Comparison of ENCODE assay signal across 9 cellular contexts in genomic region chr12:55818886-55819285, GRCh38. TPM values are rescaled to one million over a fixed set of nuclear protein-coding genes. Genes with fewer than 3 reads are reported as not detected.
DNase-seq lines count a peak whose midpoint lies in the region; ATAC-seq and TF ChIP-seq lines count a peak whose summit lies in the region.
"Had no signal": no experiment of that assay in that cellular context is flagged by ENCODE, and none has a peak within 500 bp of the region (broad histone marks: within the 10 kb centered on the region; RNA-seq: fewer than 3 reads in every experiment).

No MANE protein-coding gene starts in this region.

- peaks cover 24% of the 10 kb centered on the region; the same call in 1 of the 2 replicates for H4K20me1 ChIP-seq in SK-N-SH (ENCODE audit: insufficient read depth)

- no peak for ATAC-seq in SK-N-SH treated with all-trans-retinoic acid at 6 μM for 48 hours
- ATAC-seq in Panc1 = no peak
- no peak for ATAC-seq in HG03196 (IDR thresholded peaks at IDR 0.05; ENCODE audit: unreplicated experiment)

- no peak for TF ChIP-seq EP300 in SK-N-SH (IDR thresholded peaks at IDR 0.05; ENCODE audit: borderline replicate concordance in 1 of 2, low read depth in 1 of 2, low read length in 1 of 2)

- CTCF ChIA-PET in SK-N-SH (lab: Yijun Ruan, JAX) (interaction anchor here (1.4 to 15.0 kb wide), 3 partner anchors 26 to 109 kb away, joined by 4 to 105 read pairs (median 5); partner anchors contain the start of gene PYM1), Panc1 (lab: Charles Lee) (interaction anchor here (1.0 kb wide), 1 partner anchor 211 kb away, joined by 3 read pairs; no protein-coding TSS in a partner anchor)

- no peak overlapping the region for H2AFZ ChIP-seq in SK-N-SH (ENCODE audit: low read depth)

- intact Hi-C loops in Panc1 (cut with micrococcal nuclease; ENCODE audit: unreplicated experiment) = loop anchor here (5.0 kb wide), 1 partner anchor 82 kb away; no protein-coding TSS in a partner anchor
- intact Hi-C loops in spleen (cut with DNase I; ENCODE audit: low total_unique reads) = no loop called here

- H3K27me3 ChIP-seq in SK-N-SH (ENCODE audit: insufficient read depth) (no peaks in the 10 kb centered on the region), Panc1 (ENCODE audit: control insufficient read depth, insufficient read depth, low read length) (no peaks in the 10 kb centered on the region), spleen (replicated peaks in 1 of 7) (no peaks in the 10 kb centered on the region)

- TF ChIP-seq CTCF in SK-N-SH (IDR thresholded peaks at IDR 0.05) = no peak
- no peak for TF ChIP-seq CTCF in Panc1 (IDR thresholded peaks at IDR 0.05)
- TF ChIP-seq CTCF in spleen (IDR thresholded peaks at IDR 0.05 in 8 of 11, conservative IDR thresholded peaks at IDR 0.05 in 3 of 11) = no peak

- H3K36me3 ChIP-seq in SK-N-SH (replicated peaks in 1 of 2; ENCODE audit: control insufficient read depth in 1 of 2, insufficient read depth in 2 of 2, low read length in 1 of 2) (peaks cover 46 to 66% of the 10 kb centered on the region in 2 experiments), Panc1 (ENCODE audit: control insufficient read depth, insufficient read depth, low read length) (peaks cover 37% of the 10 kb centered on the region), spleen (peaks cover 3 to 69% (median 51%) of the 10 kb centered on the region in 6 donors)

- WGBS in SK-N-SH (ENCODE audit: low lambda C conversion rate) = 75% methylated on average over 6 of the region's 6 CpGs
- WGBS in spleen, 5 donors = 74 to 89% (median 86%) methylated on average over 6 of the region's 6 CpGs

- no peak for TF ChIP-seq POLR2A in spleen (IDR thresholded peaks at IDR 0.05)

- peak overlapping the region; percentile 72 for H3K9ac ChIP-seq in SK-N-SH

- POLR2A ChIA-PET in SK-N-SH (lab: Yijun Ruan, JAX) (interaction anchor here (1.6 to 2.7 kb wide), 6 partner anchors 11 to 122 kb away, joined by 5 to 54 read pairs (median 10); partner anchors contain the start of genes CD63, DNAJC14 and PYM1), Panc1 (lab: Charles Lee) (interaction anchor here (1.5 kb wide), 1 partner anchor 80 kb away, joined by 4 read pairs; no protein-coding TSS in a partner anchor)

- peaks cover 58% of the 10 kb centered on the region for H3K79me2 ChIP-seq in SK-N-SH (ENCODE audit: insufficient read depth)

- DNase-seq in SK-N-SH = no peak
- no peak for DNase-seq in Panc1 (ENCODE audit: low read depth, low spot score)
- peak; percentile 18 for DNase-seq in fibroblast of peridontal ligament (ENCODE audit: extremely low read depth)
- DNase-seq in spleen = no peak
- DNase-seq in islet precursor cell = no peak
- no peak for DNase-seq in NCI-H2171 treated with DMSO at 0.1 percent for 48 hours (lab: John Stamatoyannopoulos, UW)
- DNase-seq: 8988T had no signal

- in situ Hi-C loops in Panc1 (cut with HindIII; ENCODE audit: low pct_unique_long_range_greater_than_20kb, low sequenced_read_pairs) = no loop called here

- BruUV-seq in Panc1 (replicated peaks; lab: Mats Ljungman, UMichigan) = no TSS peak

- H3K27ac ChIP-seq in SK-N-SH (ENCODE audit: low read depth in 2 of 2, low read length in 1 of 2) (peak overlapping the region; percentile 46 to 82; a peak in 3 of 4 replicates), Panc1 (ENCODE audit: low read length) (peak overlapping the region; percentile 89), spleen (peak overlapping the region in 6 of 8 donors; percentile 61 to 89 (median 88))

- H3F3A ChIP-seq in SK-N-SH (replicated peaks; ENCODE audit: insufficient read depth) = peaks cover 34% of the 10 kb centered on the region

- no peak for TF ChIP-seq RAD21 in SK-N-SH (IDR thresholded peaks at IDR 0.05; ENCODE audit: low read length)

- H3K4me3 ChIP-seq in SK-N-SH (ENCODE audit: low read depth in 2 of 2, low read length in 1 of 2) (peak overlapping the region; percentile 87 to 96), Panc1 (ENCODE audit: low read depth in 2 of 2, low read length in 2 of 2) (peak overlapping the region; percentile 89 to 100), spleen (peak overlapping the region in 7 of 8 donors; percentile 70 to 97 (median 80))

- peak overlapping the region; percentile 81 for H3K4me2 ChIP-seq in SK-N-SH

- H3K9me3 ChIP-seq in SK-N-SH (no peaks in the 10 kb centered on the region), Panc1 (ENCODE audit: control insufficient read depth, insufficient read depth, low read depth, low read length) (no peaks in the 10 kb centered on the region), spleen (no peaks in the 10 kb centered on the region)

- H3K4me1 ChIP-seq in SK-N-SH (ENCODE audit: control insufficient read depth in 1 of 2, insufficient read depth in 2 of 2, low read depth in 1 of 2, low read length in 1 of 2) (peaks cover 8 to 11% of the 10 kb centered on the region in 2 experiments), Panc1 (ENCODE audit: control insufficient read depth, insufficient read depth, low read length) (peaks cover 16% of the 10 kb centered on the region), spleen (peaks cover 33 to 54% (median 44%) of the 10 kb centered on the region in 6 donors)

- H3K9me2 ChIP-seq in SK-N-SH = no peaks in the 10 kb centered on the region

TF ChIP-seq in SK-N-SH, 30 proteins besides CTCF, POLR2A, EP300 and RAD21 (continues in another document):
- TF ChIP-seq GABPA (IDR thresholded peaks at IDR 0.05; ENCODE audit: low read depth) = no peak
- TF ChIP-seq USF2 (IDR thresholded peaks at IDR 0.05; ENCODE audit: borderline replicate concordance, low read depth, low read length) = no peak
- TF ChIP-seq GATA2 (CRISPR knock-in tag; IDR thresholded peaks at IDR 0.05) = no peak
- no peak for TF ChIP-seq CHD2 (IDR thresholded peaks at IDR 0.05; ENCODE audit: low read length, partially characterized antibody)
- TF ChIP-seq SMC3 (IDR thresholded peaks at IDR 0.05; ENCODE audit: low read depth, low read length) = no peak
- TF ChIP-seq MAX (IDR thresholded peaks at IDR 0.05; ENCODE audit: low read depth) = no peak
- no peak for TF ChIP-seq SIN3A (IDR thresholded peaks at IDR 0.05; ENCODE audit: borderline replicate concordance, low read depth, low read length)

TF ChIP-seq in SK-N-SH treated with all-trans-retinoic acid at 6 μM for 48 hours, 23 proteins besides CTCF, POLR2A, EP300 and RAD21:
- TF ChIP-seq SNAI2 (CRISPR knock-in tag; IDR thresholded peaks at IDR 0.05) = no peak
- no peak for TF ChIP-seq ISL1 (CRISPR knock-in tag; IDR thresholded peaks at IDR 0.05)
- TF ChIP-seq OSR1 (CRISPR knock-in tag; IDR thresholded peaks at IDR 0.05) = no peak
- TF ChIP-seq, protein P1, sequence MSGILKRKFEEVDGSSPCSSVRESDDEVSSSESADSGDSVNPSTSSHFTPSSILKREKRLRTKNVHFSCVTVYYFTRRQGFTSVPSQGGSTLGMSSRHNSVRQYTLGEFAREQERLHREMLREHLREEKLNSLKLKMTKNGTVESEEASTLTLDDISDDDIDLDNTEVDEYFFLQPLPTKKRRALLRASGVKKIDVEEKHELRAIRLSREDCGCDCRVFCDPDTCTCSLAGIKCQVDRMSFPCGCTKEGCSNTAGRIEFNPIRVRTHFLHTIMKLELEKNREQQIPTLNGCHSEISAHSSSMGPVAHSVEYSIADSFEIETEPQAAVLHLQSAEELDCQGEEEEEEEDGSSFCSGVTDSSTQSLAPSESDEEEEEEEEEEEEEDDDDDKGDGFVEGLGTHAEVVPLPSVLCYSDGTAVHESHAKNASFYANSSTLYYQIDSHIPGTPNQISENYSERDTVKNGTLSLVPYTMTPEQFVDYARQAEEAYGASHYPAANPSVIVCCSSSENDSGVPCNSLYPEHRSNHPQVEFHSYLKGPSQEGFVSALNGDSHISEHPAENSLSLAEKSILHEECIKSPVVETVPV (CRISPR knock-in tag; IDR thresholded peaks at IDR 0.05) = no peak
- no peak for TF ChIP-seq BACH2 (CRISPR knock-in tag; IDR thresholded peaks at IDR 0.05; ENCODE audit: borderline replicate concordance)
- TF ChIP-seq ZC3H10 (CRISPR knock-in tag; IDR thresholded peaks at IDR 0.05) = no peak
- TF ChIP-seq ZNF8 (CRISPR knock-in tag; IDR thresholded peaks at IDR 0.05) = no peak
- TF ChIP-seq ARNTL (CRISPR knock-in tag; IDR thresholded peaks at IDR 0.05; ENCODE audit: borderline replicate concordance, low read depth) = no peak
- TF ChIP-seq GLIS3 (CRISPR knock-in tag; IDR thresholded peaks at IDR 0.05) = no peak

RNA-seq across cellular contexts. Expression of gene ORMDL2, which starts 1.0 kb away (rescaled TPM):
- polyA plus RNA-seq in SK-N-SH (2012; rRNA removed) = 35.2 and 37.3 TPM in 2 replicates
- polyA plus RNA-seq in SK-N-SH (2012; cell fraction: cytosol; rRNA removed) = 33.4 and 34.1 TPM in 2 replicates
- 25.2 and 27.5 TPM in 2 replicates for polyA plus RNA-seq in SK-N-SH (2012; cell fraction: nucleus; rRNA removed)
- total RNA-seq in Panc1 (2021; ENCODE audit: unreplicated experiment) = 59.6 TPM
- 64.5 TPM for polyA plus RNA-seq in Panc1 (2012; ENCODE audit: insufficient read length)
- 10 to 100 TPM; 18.8 to 34.6 (median 27.9) TPM for total RNA-seq in spleen
- 10 to 100 TPM; 21.7 to 28.9 (median 28.1) TPM for polyA plus RNA-seq in spleen

RNA-seq across cellular contexts. Expression of gene SARNP, which starts 1.4 kb away (rescaled TPM):
- polyA plus RNA-seq in SK-N-SH (2012; rRNA removed) = 65.8 and 66.9 TPM in 2 replicates
- 92.0 and 146 TPM in 2 replicates for polyA plus RNA-seq in SK-N-SH (2012; cell fraction: cytosol; rRNA removed)
- polyA plus RNA-seq in SK-N-SH (2012; cell fraction: nucleus; rRNA removed) = 23.2 and 38.0 TPM in 2 replicates
- total RNA-seq in Panc1 (2021; ENCODE audit: unreplicated experiment) = 69.3 TPM
- polyA plus RNA-seq in Panc1 (2012; ENCODE audit: insufficient read length) = 51.9 TPM
- total RNA-seq in spleen = 10 to 100 TPM; 40.0 to 74.1 (median 46.3) TPM
- 10 to 100 TPM; 72.4 to 97.6 (median 78.4) TPM for polyA plus RNA-seq in spleen

RNA-seq across cellular contexts. Expression of gene DNAJC14, which starts 10.5 kb away (rescaled TPM):
- polyA plus RNA-seq in SK-N-SH (2012; rRNA removed) (11.0 and 15.4 TPM in 2 replicates), spleen (10 to 100 TPM; 10.6 to 23.3 (median 13.5) TPM)
- polyA plus RNA-seq in SK-N-SH (2012; cell fraction: cytosol; rRNA removed) = 15.9 and 16.6 TPM in 2 replicates
- polyA plus RNA-seq in SK-N-SH (2012; cell fraction: nucleus; rRNA removed) = 7.5 and 9.3 TPM in 2 replicates
- total RNA-seq in Panc1 (2021; ENCODE audit: unreplicated experiment) (51.9 TPM), spleen (10 to 100 TPM; 28.2 to 45.0 (median 36.9) TPM)
- polyA plus RNA-seq in Panc1 (2012; ENCODE audit: insufficient read length) = 33.6 TPM

RNA-seq across cellular contexts. Expression of gene MMP19, which starts 23.9 kb away (rescaled TPM):
- polyA plus RNA-seq in SK-N-SH (2012; rRNA removed) (5.7 and 6.8 TPM in 2 replicates), spleen (10 to 100 TPM in 2 of 3 donors, 1 to 10 TPM in 1; 7.9 to 13.7 (median 10.5) TPM)
- polyA plus RNA-seq in SK-N-SH (2012; cell fraction: cytosol; rRNA removed) = 3.1 and 3.8 TPM in 2 replicates
- 13.5 and 15.4 TPM in 2 replicates for polyA plus RNA-seq in SK-N-SH (2012; cell fraction: nucleus; rRNA removed)
- total RNA-seq in Panc1 (2021; ENCODE audit: unreplicated experiment) (0.05 TPM), spleen (100 to 1,000 TPM in 1 of 7 donors, 10 to 100 TPM in 6; 28.1 to 100 (median 72.2) TPM)
- not detected for polyA plus RNA-seq in Panc1 (2012; ENCODE audit: insufficient read length)
